In the genomic region with DNA sequence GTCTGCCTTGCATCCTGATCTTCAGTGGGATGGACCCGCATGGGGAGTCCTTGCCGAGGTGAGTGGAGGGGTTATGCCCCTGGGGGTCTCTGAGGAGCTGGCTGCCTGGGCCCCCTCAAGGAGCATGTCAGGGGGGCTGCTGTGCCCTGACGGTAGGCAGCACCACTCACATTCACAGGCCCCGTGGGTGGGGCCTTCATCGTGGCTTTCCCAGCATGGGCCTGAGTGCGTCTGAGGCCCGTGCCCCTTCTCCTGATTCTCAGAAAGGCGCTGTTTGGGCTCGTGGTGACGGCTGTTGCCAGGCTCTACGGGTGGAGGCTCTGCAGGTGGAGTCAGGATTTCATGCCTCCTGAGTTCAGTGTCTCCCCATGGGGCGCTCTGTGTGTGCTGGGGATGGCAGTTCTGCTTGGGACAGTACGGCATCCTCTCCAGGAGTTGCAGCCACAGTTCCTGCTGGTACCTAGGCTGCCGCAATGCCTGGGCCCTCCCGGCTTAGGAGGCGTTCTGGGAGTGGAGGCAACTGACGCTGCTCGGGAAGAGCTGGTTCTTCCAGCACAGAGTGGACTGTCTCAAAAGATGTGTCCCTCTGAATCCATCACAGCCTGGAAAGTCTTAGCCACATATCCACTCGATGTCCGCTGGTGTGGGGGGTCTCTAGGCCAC, we compare ENCODE assay signal across 19 cellular contexts. TPM values are rescaled to one million over a fixed set of nuclear protein-coding genes. Genes with fewer than 3 reads are reported as not detected.
DNase-seq lines count a peak whose midpoint lies in the region; ATAC-seq, FAIRE-seq and TF ChIP-seq lines count a peak whose summit lies in the region.
"Had no signal": no experiment of that assay in that cellular context is flagged by ENCODE, and none has a peak within 500 bp of the region (broad histone marks: within the 10 kb centered on the region; RNA-seq: fewer than 3 reads in every experiment).

No MANE protein-coding gene starts in this region.

- no peak overlapping the region for H2BK5ac ChIP-seq in IMR-90 (ENCODE audit: low read depth, low read length, poor library complexity, severe bottlenecking)

- H3K9ac ChIP-seq in IMR-90 (ENCODE audit: low read depth, low read length): no peak overlapping the region
- H3K9ac ChIP-seq in adipocyte (ENCODE audit: low read length): no peak overlapping the region
- no peak overlapping the region for H3K9ac ChIP-seq in kidney (ENCODE audit: low read length in 2 of 2)
- no peak overlapping the region for H3K9ac ChIP-seq in neural progenitor cell
- H3K9ac ChIP-seq: KMS-11 had no signal

- H4K8ac ChIP-seq in IMR-90 (ENCODE audit: low read depth in 2 of 2, low read length in 2 of 2): no peak overlapping the region

- dilution Hi-C loops in IMR-90 (cut with HindIII; ENCODE audit: low sequenced_read_pairs, unreplicated experiment): no loop called here

- no peak overlapping the region for H3K4ac ChIP-seq in IMR-90 (ENCODE audit: low read depth, low read length)

- H3K9me1 ChIP-seq in IMR-90 (ENCODE audit: insufficient read depth, low read length): no peaks in the 10 kb centered on the region

- no peak overlapping the region for H2AK9ac ChIP-seq in IMR-90 (replicated peaks; ENCODE audit: low read depth, low read length, poor library complexity)

- no peak overlapping the region for H2AFZ ChIP-seq in IMR-90 (replicated peaks; ENCODE audit: low read length, poor library complexity)
- no peak overlapping the region for H2AFZ ChIP-seq in neural progenitor cell (replicated peaks)

- H3K4me2 ChIP-seq in IMR-90 (ENCODE audit: low read depth, low read length): no peak overlapping the region
- H3K4me2 ChIP-seq in neural progenitor cell: no peak overlapping the region
- H3K4me2 ChIP-seq: KMS-11 had no signal

- 86% methylated on average over 8 of the region's 20 CpGs; no CpG with 5 or more reads in 1 of the 2 experiments for WGBS in IMR-90 (ENCODE audit: extremely low coverage in 2 of 2, insufficient read length in 1 of 2), 2 experiments
- 91 to 94% (median 91%) methylated on average over 20 of the region's 20 CpGs for WGBS in psoas muscle, 3 donors

- TF ChIP-seq CTCF in IMR-90 (conservative IDR thresholded peaks at IDR 0.05; ENCODE audit: low read depth, low read length) (no peak), kidney (IDR thresholded peaks at IDR 0.05; ENCODE audit: borderline replicate concordance, extremely low read depth, insufficient read depth) (no peak), psoas muscle (IDR thresholded peaks at IDR 0.05) (no peak), neural progenitor cell (IDR thresholded peaks at IDR 0.05) (no peak), mesothelial cell of epicardium (IDR thresholded peaks at IDR 0.05; ENCODE audit: unreplicated experiment) (no peak)

- intact Hi-C loops in IMR-90 (cut with micrococcal nuclease) (no loop called here), kidney (cut with DNase I) (no loop called here), psoas muscle (cut with DNase I) (no loop called here)

- H3K9me3 Mint-ChIP-seq in neural progenitor cell (no peaks in the 10 kb centered on the region), mesothelial cell of epicardium (no peaks in the 10 kb centered on the region)

- H3K18ac ChIP-seq in IMR-90 (ENCODE audit: low read depth, low read length): no peak overlapping the region

- H3K4me3 Mint-ChIP-seq in neural progenitor cell (no peak overlapping the region), mesothelial cell of epicardium (no peak overlapping the region)

- no peak overlapping the region for H3K14ac ChIP-seq in IMR-90 (replicated peaks; ENCODE audit: low read depth, low read length)

- H3K27ac ChIP-seq in IMR-90 (ENCODE audit: insufficient read depth, low read length) (no peak overlapping the region), kidney (ENCODE audit: low read depth in 2 of 2, low read length in 2 of 2) (no peak overlapping the region), psoas muscle (no peak overlapping the region), neural progenitor cell (no peak overlapping the region)
- H3K27ac ChIP-seq: KMS-11 had no signal

- FAIRE-seq in kidney (lab: Jason Lieb, UNC): no peak
- FAIRE-seq: H54, RCC 7860 had no signal

- H4K91ac ChIP-seq in IMR-90 (ENCODE audit: insufficient read depth, low read depth, low read length): no peak overlapping the region

- no peak overlapping the region for H2BK20ac ChIP-seq in IMR-90 (ENCODE audit: low read depth, low read length)

- H3K36me3 Mint-ChIP-seq in neural progenitor cell (peaks cover 53% of the 10 kb centered on the region), mesothelial cell of epicardium (peaks cover 8% of the 10 kb centered on the region)

- H4K5ac ChIP-seq in IMR-90 (ENCODE audit: low read depth, low read length): peak overlapping the region; percentile 17; the same call in 1 of the 2 replicates

- H2BK120ac ChIP-seq in IMR-90 (ENCODE audit: low read depth, low read length): no peak overlapping the region

- H4K20me1 ChIP-seq in IMR-90 (ENCODE audit: insufficient read depth, low read length) (no peaks in the 10 kb centered on the region), neural progenitor cell (ENCODE audit: low read depth) (peaks cover 4% of the 10 kb centered on the region)

- no TSS peak for BruUV-seq in IMR-90 (replicated peaks; lab: Mats Ljungman, UMichigan)

- H3K23ac ChIP-seq in IMR-90 (ENCODE audit: low read depth, low read length): no peak overlapping the region

- no peaks in the 10 kb centered on the region for H3K79me2 ChIP-seq in neural progenitor cell (ENCODE audit: low read depth)

- ATAC-seq in IMR-90 (ENCODE audit: low read depth) (no peak), psoas muscle (peak in 3 of 4 donors; percentile 11 to 22 (median 17))

- no peak overlapping the region for H2AK5ac ChIP-seq in IMR-90 (ENCODE audit: low read depth, low read length)

- H3K36me3 ChIP-seq in IMR-90 (ENCODE audit: control insufficient read depth, insufficient read depth, low read length) (no peaks in the 10 kb centered on the region), adipocyte (ENCODE audit: control insufficient read depth, insufficient read depth, low read length, severe bottlenecking) (no peaks in the 10 kb centered on the region), kidney (ENCODE audit: control insufficient read depth in 1 of 2, insufficient read depth in 2 of 2, low read length in 2 of 2) (peaks cover 0 to 2% of the 10 kb centered on the region in 2 donors), psoas muscle (ENCODE audit: insufficient read depth in 1 of 2, low read depth in 1 of 2) (peaks cover 0 to 22% of the 10 kb centered on the region in 2 donors), neural progenitor cell (no peaks in the 10 kb centered on the region)

- CTCF ChIA-PET in IMR-90 (lab: Yijun Ruan, JAX): interaction anchor here (0.6 to 1.0 kb wide), 2 partner anchors 28 to 133 kb away, joined by 3 read pairs; no protein-coding TSS in a partner anchor

- H3K4me1 Mint-ChIP-seq in neural progenitor cell: peaks cover 3% of the 10 kb centered on the region
- no peaks in the 10 kb centered on the region for H3K4me1 Mint-ChIP-seq in mesothelial cell of epicardium

- H3K4me3 ChIP-seq in IMR-90 (ENCODE audit: insufficient read depth, low read depth, low read length): no peak overlapping the region
- peak overlapping the region; percentile 38 for H3K4me3 ChIP-seq in adipocyte (ENCODE audit: low read length)
- no peak overlapping the region for H3K4me3 ChIP-seq in kidney (ENCODE audit: low read length in 2 of 2)
- H3K4me3 ChIP-seq in psoas muscle: no peak overlapping the region
- H3K4me3 ChIP-seq in neural progenitor cell: no peak overlapping the region

- no peaks in the 10 kb centered on the region for H3F3A ChIP-seq in neural progenitor cell (ENCODE audit: low read depth)

- no peak overlapping the region for H2BK15ac ChIP-seq in IMR-90 (ENCODE audit: low read depth, low read length)

- H3K4me1 ChIP-seq in IMR-90 (ENCODE audit: control insufficient read depth, insufficient read depth, low read length): peaks cover 3% of the 10 kb centered on the region; the same call in 1 of the 2 replicates
- peaks cover 4% of the 10 kb centered on the region for H3K4me1 ChIP-seq in adipocyte (ENCODE audit: control insufficient read depth, insufficient read depth, low read length)
- H3K4me1 ChIP-seq in kidney (ENCODE audit: control insufficient read depth in 1 of 2, insufficient read depth in 1 of 2, low read depth in 1 of 2, low read length in 2 of 2): no peaks in the 10 kb centered on the region
- no peaks in the 10 kb centered on the region for H3K4me1 ChIP-seq in psoas muscle
- no peaks in the 10 kb centered on the region for H3K4me1 ChIP-seq in neural progenitor cell

- DNase-seq in IMR-90 (no peak), adipocyte (ENCODE audit: low read depth) (no peak), kidney (peak; percentile 56), psoas muscle (no peak), NCI-H2107 (lab: John Stamatoyannopoulos, UW) (no peak), neural progenitor cell (ENCODE audit: low spot score) (no peak), mesothelial cell of epicardium (ENCODE audit: low spot score in 2 of 2, unreplicated experiment in 2 of 2) (no peak)
- DNase-seq: DMS79 treated with DMSO at 0.1 percent for 48 hours, NCI-H1048, NCI-H1436 treated with DMSO at 0.1 percent for 48 hours, NCI-H2029, NCI-H2171 treated with DMSO at 0.1 percent for 48 hours, NCI-H446, SHP77 had no signal

- H3K9me3 ChIP-seq in IMR-90 (ENCODE audit: control insufficient read depth, insufficient read depth, low read length) (no peaks in the 10 kb centered on the region; the same call in 1 of the 2 replicates), adipocyte (ENCODE audit: control insufficient read depth, low read length) (no peaks in the 10 kb centered on the region), kidney (ENCODE audit: control insufficient read depth in 1 of 2, low read length in 2 of 2) (no peaks in the 10 kb centered on the region), psoas muscle (no peaks in the 10 kb centered on the region), neural progenitor cell (ENCODE audit: low read depth) (no peaks in the 10 kb centered on the region)

- no peak for TF ChIP-seq RAD21 in IMR-90 (IDR thresholded peaks at IDR 0.05; ENCODE audit: low read length)

- H3K27me3 ChIP-seq in IMR-90 (ENCODE audit: control insufficient read depth, insufficient read depth, low read length) (peaks cover 24% of the 10 kb centered on the region), adipocyte (replicated peaks; ENCODE audit: control insufficient read depth, insufficient read depth, low read length) (peaks cover 6% of the 10 kb centered on the region), psoas muscle (ENCODE audit: insufficient read depth in 3 of 3, low read length in 2 of 3) (no peaks in the 10 kb centered on the region), neural progenitor cell (no peaks in the 10 kb centered on the region)

- no peaks in the 10 kb centered on the region for H3K79me1 ChIP-seq in IMR-90 (ENCODE audit: low read depth in 1 of 2, low read length in 2 of 2)

- in situ Hi-C loops in IMR-90 (cut with MboI; ENCODE audit: low sequenced_read_pairs): no loop called here

- POLR2A ChIA-PET in IMR-90 (lab: Charles Lee; ENCODE audit: unreplicated experiment): no interaction called here

- H3K56ac ChIP-seq in IMR-90 (ENCODE audit: extremely low read depth, insufficient read depth, low read length): no peak overlapping the region

- peaks cover 11% of the 10 kb centered on the region for H3K27me3 Mint-ChIP-seq in neural progenitor cell (ENCODE audit: insufficient read depth, low read depth)
- no peaks in the 10 kb centered on the region for H3K27me3 Mint-ChIP-seq in mesothelial cell of epicardium (ENCODE audit: low read depth)

- no peak for TF ChIP-seq POLR2A in IMR-90 (IDR thresholded peaks at IDR 0.05; ENCODE audit: low read depth, low read length)

- H3K27ac Mint-ChIP-seq in neural progenitor cell (no peak overlapping the region), mesothelial cell of epicardium (no peak overlapping the region)

RNA-seq across cellular contexts. Expression of gene NTSR2, which starts 57.3 kb away (rescaled TPM):
- total RNA-seq in IMR-90 (2012; rRNA removed) (not detected in 2 replicates), kidney (not detected), psoas muscle (under 1 TPM in 3 of 4 donors, not detected in 1; 0.18 to 0.36 (median 0.22) TPM), neural progenitor cell (ENCODE audit: low replicate concordance) (not detected in 2 replicates), mesothelial cell of epicardium (not detected in 3 replicates)
- polyA plus RNA-seq in IMR-90 (2012; rRNA removed) (not detected in 2 replicates), kidney (ENCODE audit: insufficient read depth, low read depth, low replicate concordance) (not detected), psoas muscle (under 1 TPM; 0.35 to 0.97 (median 0.82) TPM)
- not detected in 2 replicates for polyA plus RNA-seq in IMR-90 (2012; cell fraction: cytosol; rRNA removed)
- not detected in 2 replicates for polyA plus RNA-seq in IMR-90 (2012; cell fraction: nucleus; rRNA removed; ENCODE audit: low replicate concordance)
- total RNA-seq: G401 had no signal
- polyA plus RNA-seq: AG04450 had no signal
